13 cellular contexts compared by ENCODE assay signal in genomic region chr1:61887076-61887867, GRCh38.
DNase-seq lines count a peak whose midpoint lies in the region; ATAC-seq and TF ChIP-seq lines count a peak whose summit lies in the region.
"Had no signal": no experiment of that assay in that cellular context is flagged by ENCODE, and none has a peak within 500 bp of the region (broad histone marks: within the 10 kb centered on the region; RNA-seq: fewer than 3 reads in every experiment).

No MANE protein-coding gene starts in this region.

- H3K4me1 Mint-ChIP-seq in chondrocyte (ENCODE audit: low read depth) (peaks cover 25% of the 10 kb centered on the region), WTC11 (peaks cover 10% of the 10 kb centered on the region)

- H4K8ac ChIP-seq in mesenchymal stem cell (ENCODE audit: low read length), result no peak overlapping the region

- WGBS in mesenchymal stem cell, result 88% methylated on average over 3 of the region's 3 CpGs

- H3K18ac ChIP-seq in mesenchymal stem cell (ENCODE audit: low read depth in 1 of 2, low read length in 2 of 2), result no peak overlapping the region

- intact Hi-C loops in mucosa of descending colon (cut with DNase I, micrococcal nuclease), result no loop called here

- H3K4me3 ChIP-seq in mucosa of descending colon (no peak overlapping the region), mesenchymal stem cell (ENCODE audit: insufficient read depth in 1 of 2, low read depth in 1 of 2, low read length in 2 of 2) (no peak overlapping the region)
- H3K4me3 ChIP-seq: adrenal gland had no signal

- no peak overlapping the region for H2AFZ ChIP-seq in mesenchymal stem cell (ENCODE audit: low read depth, low read length)

- H3K27me3 Mint-ChIP-seq in chondrocyte (ENCODE audit: low read depth) (no peaks in the 10 kb centered on the region), WTC11 (ENCODE audit: low read depth) (no peaks in the 10 kb centered on the region)

- no peak overlapping the region for H2BK120ac ChIP-seq in mesenchymal stem cell (ENCODE audit: low read depth, low read length)

- H3K36me3 Mint-ChIP-seq in chondrocyte (ENCODE audit: low read depth) (peaks cover 6% of the 10 kb centered on the region), WTC11 (peaks cover 26% of the 10 kb centered on the region)

- no peaks in the 10 kb centered on the region for H3K4me1 ChIP-seq in mucosa of descending colon (ENCODE audit: low read depth)
- H3K4me1 ChIP-seq in mesenchymal stem cell (ENCODE audit: control insufficient read depth, insufficient read depth, low read depth, low read length), result no peaks in the 10 kb centered on the region

- TF ChIP-seq CTCF in chondrocyte (IDR thresholded peaks at IDR 0.05) (no peak), mucosa of descending colon (IDR thresholded peaks at IDR 0.05) (no peak), WTC11 (IDR thresholded peaks at IDR 0.05) (no peak)

- H2BK15ac ChIP-seq in mesenchymal stem cell (ENCODE audit: low read depth, poor library complexity, severe bottlenecking), result no peak overlapping the region

- no peak overlapping the region for H3K4me3 Mint-ChIP-seq in chondrocyte (ENCODE audit: unreplicated experiment)
- no peak overlapping the region for H3K4me3 Mint-ChIP-seq in WTC11

- H3K23ac ChIP-seq in mesenchymal stem cell (ENCODE audit: low read length in 2 of 2), result no peak overlapping the region

- H3K27ac ChIP-seq in mesenchymal stem cell (ENCODE audit: low read length, poor library complexity, severe bottlenecking), result no peak overlapping the region

- H4K91ac ChIP-seq in mesenchymal stem cell (ENCODE audit: low read length), result no peak overlapping the region

- peaks cover 2% of the 10 kb centered on the region for H3K36me3 ChIP-seq in mucosa of descending colon (ENCODE audit: low read depth)
- H3K36me3 ChIP-seq in mesenchymal stem cell (ENCODE audit: control insufficient read depth in 1 of 2, insufficient read depth in 2 of 2, low read depth in 1 of 2, low read length in 2 of 2), result no peaks in the 10 kb centered on the region
- H3K36me3 ChIP-seq: adrenal gland had no signal

- ATAC-seq in mucosa of descending colon (peak; percentile 48), HG03521 (IDR thresholded peaks at IDR 0.05; ENCODE audit: unreplicated experiment) (no peak), GM18520 (IDR thresholded peaks at IDR 0.05; ENCODE audit: unreplicated experiment) (no peak), WTC11 (no peak)

- no peak overlapping the region for H3K14ac ChIP-seq in mesenchymal stem cell (ENCODE audit: low read length in 2 of 2)

- H3K4me2 ChIP-seq in mesenchymal stem cell (ENCODE audit: low read length, poor library complexity, severe bottlenecking), result no peak overlapping the region

- no peak overlapping the region for H2BK5ac ChIP-seq in mesenchymal stem cell (ENCODE audit: low read depth, low read length, poor library complexity, severe bottlenecking)

- CTCF ChIA-PET in WTC11 (lab: Charles Lee), result interaction anchor here (0.5 to 0.8 kb wide), 3 partner anchors 13 to 151 kb away, joined by 3 read pairs; no protein-coding TSS in a partner anchor

- H3K9me3 Mint-ChIP-seq in chondrocyte (ENCODE audit: low read depth) (no peaks in the 10 kb centered on the region), WTC11 (peaks cover 6% of the 10 kb centered on the region)

- no peaks in the 10 kb centered on the region for H3K79me1 ChIP-seq in mesenchymal stem cell (replicated peaks; ENCODE audit: low read length, poor library complexity, severe bottlenecking)

- H3K4ac ChIP-seq in mesenchymal stem cell (ENCODE audit: low read depth in 1 of 2, low read length in 2 of 2), result no peak overlapping the region

- no peaks in the 10 kb centered on the region for H3K9me3 ChIP-seq in mucosa of descending colon
- H3K9me3 ChIP-seq in mesenchymal stem cell (ENCODE audit: control insufficient read depth, low read length), result no peaks in the 10 kb centered on the region
- H3K9me3 ChIP-seq: adrenal gland had no signal

- H2BK12ac ChIP-seq in mesenchymal stem cell (ENCODE audit: low read length in 2 of 2), result no peak overlapping the region

- H3K27me3 ChIP-seq in mesenchymal stem cell (ENCODE audit: control insufficient read depth in 1 of 2, insufficient read depth in 1 of 2, low read length in 2 of 2), result no peaks in the 10 kb centered on the region
- H3K27me3 ChIP-seq: adrenal gland had no signal

- POLR2A ChIA-PET in WTC11 (lab: Charles Lee), result no interaction called here

- H2AK5ac ChIP-seq in mesenchymal stem cell (ENCODE audit: low read length, severe bottlenecking), result no peak overlapping the region

- H3K27ac Mint-ChIP-seq in chondrocyte (ENCODE audit: unreplicated experiment), result peak overlapping the region; percentile 46
- no peak overlapping the region for H3K27ac Mint-ChIP-seq in WTC11

- peak; percentile 20 for DNase-seq in H4 (ENCODE audit: low spot score)
- DNase-seq in NCI-H2171 treated with DMSO at 0.1 percent for 48 hours (lab: John Stamatoyannopoulos, UW), result peak; percentile 20
- no peak for DNase-seq in chondrocyte (ENCODE audit: low spot score)
- DNase-seq in mucosa of descending colon, result peak in 1 of 3 donors; percentile 21
- DNase-seq in mesenchymal stem cell, result no peak
- DNase-seq in WTC11 (ENCODE audit: low spot score), result no peak
- DNase-seq: AML-193, GDM1, hypothalamus, T-helper 9 cell had no signal

- no peak overlapping the region for H3K9ac ChIP-seq in mesenchymal stem cell (ENCODE audit: low read length)

TF ChIP-seq in WTC11, 78 proteins besides CTCF, POLR2A, EP300 and RAD21 (continues in another document):
- no peak for TF ChIP-seq AFF4 (CRISPR knock-in tag; IDR thresholded peaks at IDR 0.05; ENCODE audit: borderline replicate concordance)
- TF ChIP-seq ERG (CRISPR knock-in tag; IDR thresholded peaks at IDR 0.05), result no peak
- no peak for TF ChIP-seq ZNF532 (CRISPR knock-in tag; IDR thresholded peaks at IDR 0.05; ENCODE audit: borderline replicate concordance)
- TF ChIP-seq ESRRA (CRISPR knock-in tag; IDR thresholded peaks at IDR 0.05; ENCODE audit: borderline replicate concordance), result no peak

Comparison
In these comparisons a context has a peak if more than half of its experiments do, and no peak if none do; other contexts are left out.
1. DNase-seq: peak in H4 (single experiment) and NCI-H2171 treated with DMSO at 0.1 percent for 48 hours (single experiment); none in chondrocyte (single experiment), mesenchymal stem cell (single experiment) and WTC11 (single experiment).